ENCODE assay signal across 13 cellular contexts in the genomic region with DNA sequence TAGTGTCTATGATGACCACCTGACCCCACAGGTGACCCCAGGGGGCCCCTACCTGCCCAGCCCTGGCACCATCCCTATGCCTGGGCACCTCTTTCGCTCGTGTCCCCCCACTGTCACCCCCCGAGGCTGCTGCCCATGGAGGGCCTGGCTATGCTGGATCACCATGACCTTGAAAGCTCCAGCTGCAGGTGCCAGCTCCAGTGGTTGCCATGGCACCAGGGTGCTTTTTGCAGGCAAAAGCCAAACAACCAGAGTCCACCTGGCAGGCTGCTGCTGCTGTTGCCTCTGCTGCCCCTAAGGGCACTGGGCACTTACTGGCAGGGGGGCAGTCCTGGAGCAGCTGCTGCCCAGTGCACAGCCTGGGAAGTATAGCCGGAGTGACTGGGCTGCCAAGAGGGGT. TPM values are rescaled to one million over a fixed set of nuclear protein-coding genes. Genes with fewer than 3 reads are reported as not detected.
DNase-seq lines count a peak whose midpoint lies in the region; ATAC-seq and TF ChIP-seq lines count a peak whose summit lies in the region.
"Had no signal": no experiment of that assay in that cellular context is flagged by ENCODE, and none has a peak within 500 bp of the region (broad histone marks: within the 10 kb centered on the region; RNA-seq: fewer than 3 reads in every experiment).

No MANE protein-coding gene starts in this region.

- intact Hi-C loops in IMR-90 (cut with micrococcal nuclease): no loop called here

- H2BK15ac ChIP-seq in IMR-90 (ENCODE audit: low read depth, low read length): no peak overlapping the region

- H3K56ac ChIP-seq in IMR-90 (ENCODE audit: extremely low read depth, insufficient read depth, low read length): no peak overlapping the region

- peak overlapping the region; percentile 59; the same call in 1 of the 2 replicates for H2AK5ac ChIP-seq in IMR-90 (ENCODE audit: low read depth, low read length)

- H3K4ac ChIP-seq in IMR-90 (ENCODE audit: low read depth, low read length): peak overlapping the region; percentile 85

- H2BK5ac ChIP-seq in IMR-90 (ENCODE audit: low read depth, low read length, poor library complexity, severe bottlenecking): peak overlapping the region; percentile 54

- DNase-seq in AG04450 (ENCODE audit: low read depth, low spot score): no peak
- DNase-seq in IMR-90: no peak
- DNase-seq in RWPE2 (ENCODE audit: low spot score): no peak
- DNase-seq in AG20443 (ENCODE audit: low spot score): no peak
- DNase-seq in SW 1271 (lab: John Stamatoyannopoulos, UW): no peak
- DNase-seq: activated CD4-positive, alpha-beta T cell treated with anti-CD3 and anti-CD28 coated beads for 4 hours; KBM-7 had no signal

- H3K36me3 ChIP-seq in IMR-90 (ENCODE audit: control insufficient read depth, insufficient read depth, low read length) (peaks cover 9% of the 10 kb centered on the region), RWPE2 (ENCODE audit: low read depth) (0 out of 2 replicates have a peak, but pooled peaks cover 2% of the 10 kb centered on the region), liver (ENCODE audit: control insufficient read depth in 4 of 4, insufficient read depth in 3 of 4, low read depth in 1 of 4, low read length in 3 of 4) (peaks cover 4 to 23% (median 17%) of the 10 kb centered on the region in 4 donors)

- 0 out of 2 replicates have a peak overlapping the region, but pooled peaks have one; percentile 43 for H3K14ac ChIP-seq in IMR-90 (replicated peaks; ENCODE audit: low read depth, low read length)

- peaks cover 18% of the 10 kb centered on the region for H3K9me1 ChIP-seq in IMR-90 (ENCODE audit: insufficient read depth, low read length)

- H4K8ac ChIP-seq in IMR-90 (ENCODE audit: low read depth in 2 of 2, low read length in 2 of 2): peak overlapping the region; percentile 21 to 92; a peak in 3 of 4 replicates

- H3K79me1 ChIP-seq in IMR-90 (ENCODE audit: low read depth in 1 of 2, low read length in 2 of 2): no peaks in the 10 kb centered on the region

- H2AK9ac ChIP-seq in IMR-90 (replicated peaks; ENCODE audit: low read depth, low read length, poor library complexity): peak overlapping the region; percentile 86

- CTCF ChIA-PET in AG04450 (lab: Charles Lee): interaction anchor here (0.6 to 11.4 kb wide), 7 partner anchors 9 to 264 kb away, joined by 4 to 479 read pairs (median 10); a partner anchor contains a TSS
- CTCF ChIA-PET in IMR-90 (lab: Yijun Ruan, JAX): interaction anchor here (0.7 to 7.8 kb wide), 2 partner anchors 259 to 269 kb away, joined by 4 to 95 read pairs; no protein-coding TSS in a partner anchor

- H3K4me3 ChIP-seq in AG04450 (ENCODE audit: low read depth, low read length) (no peak overlapping the region), IMR-90 (ENCODE audit: insufficient read depth, low read depth, low read length) (no peak overlapping the region), RWPE2 (ENCODE audit: severe bottlenecking) (no peak overlapping the region), liver (ENCODE audit: low read depth in 1 of 3, low read length in 3 of 3) (peak overlapping the region in 1 of 3 donors; percentile 27)
- H3K4me3 ChIP-seq: heart left ventricle had no signal

- H3K9ac ChIP-seq in IMR-90 (ENCODE audit: low read depth, low read length) (no peak overlapping the region), liver (ENCODE audit: low read depth in 1 of 2, low read length in 2 of 2) (peak overlapping the region in 1 of 2 donors; percentile 66)

- H3K4me2 ChIP-seq in IMR-90 (ENCODE audit: low read depth, low read length): no peak overlapping the region

- TF ChIP-seq CTCF in AG04450 (IDR thresholded peaks at IDR 0.05; ENCODE audit: low read depth, low read length): no peak
- no peak for TF ChIP-seq CTCF in IMR-90 (conservative IDR thresholded peaks at IDR 0.05; ENCODE audit: low read depth, low read length)
- no peak for TF ChIP-seq CTCF in RWPE2 (IDR thresholded peaks at IDR 0.05; ENCODE audit: poor library complexity, severe bottlenecking)
- peak; percentile 20 for TF ChIP-seq CTCF in liver (IDR thresholded peaks at IDR 0.05; ENCODE audit: low read depth, low read length, missing input control)

- 92% methylated on average over 2 of the region's 4 CpGs; no CpG with 5 or more reads in 1 of the 2 experiments for WGBS in IMR-90 (ENCODE audit: extremely low coverage in 2 of 2, insufficient read length in 1 of 2), 2 experiments
- 35% methylated on average over 4 of the region's 4 CpGs for WGBS in liver

- in situ Hi-C loops in IMR-90 (cut with MboI; ENCODE audit: low sequenced_read_pairs): no loop called here

- H4K5ac ChIP-seq in IMR-90 (ENCODE audit: low read depth, low read length): no peak overlapping the region

- BruUV-seq in IMR-90 (replicated peaks; lab: Mats Ljungman, UMichigan): no TSS peak

- no peaks in the 10 kb centered on the region for H3K9me3 ChIP-seq in AG04450 (ENCODE audit: control insufficient read depth, insufficient read depth, low read length)
- H3K9me3 ChIP-seq in IMR-90 (ENCODE audit: control insufficient read depth, insufficient read depth, low read length): no peaks in the 10 kb centered on the region
- H3K9me3 ChIP-seq in RWPE2 (ENCODE audit: severe bottlenecking): no peaks in the 10 kb centered on the region
- no peaks in the 10 kb centered on the region for H3K9me3 ChIP-seq in liver (ENCODE audit: control insufficient read depth in 4 of 4, low read length in 3 of 4)
- H3K9me3 ChIP-seq: heart left ventricle had no signal

- TF ChIP-seq RAD21 in IMR-90 (IDR thresholded peaks at IDR 0.05; ENCODE audit: low read length) (no peak), liver (IDR thresholded peaks at IDR 0.05) (peak; percentile 35 to 70)

- H3K4me1 ChIP-seq in IMR-90 (ENCODE audit: control insufficient read depth, insufficient read depth, low read length) (peaks cover 19% of the 10 kb centered on the region), RWPE2 (ENCODE audit: insufficient read depth, poor library complexity, severe bottlenecking) (peaks cover 31% of the 10 kb centered on the region), liver (ENCODE audit: control insufficient read depth in 4 of 4, insufficient read depth in 4 of 4, low read length in 3 of 4) (peaks cover 14 to 80% (median 64%) of the 10 kb centered on the region in 4 donors)

- H3K27ac ChIP-seq in AG04450 (ENCODE audit: low read depth, low read length) (peak overlapping the region; percentile 80), IMR-90 (ENCODE audit: insufficient read depth, low read length) (no peak overlapping the region; the same call in 1 of the 2 replicates), RWPE2 (ENCODE audit: poor library complexity, severe bottlenecking) (peak overlapping the region; percentile 83), liver (ENCODE audit: low read depth in 1 of 2, low read length in 2 of 2) (peak overlapping the region; percentile 83 to 89)

- peak overlapping the region; percentile 86; the same call in 1 of the 2 replicates for H4K91ac ChIP-seq in IMR-90 (ENCODE audit: insufficient read depth, low read depth, low read length)

- no peak overlapping the region for H3K18ac ChIP-seq in IMR-90 (ENCODE audit: low read depth, low read length)

- POLR2A ChIA-PET in AG04450 (lab: Yijun Ruan, JAX) (interaction anchor here (0.6 to 1.2 kb wide), 2 partner anchors 57 to 259 kb away, joined by 3 to 4 read pairs; a partner anchor contains a TSS), IMR-90 (lab: Charles Lee; ENCODE audit: unreplicated experiment) (no interaction called here)

- ATAC-seq in IMR-90 (ENCODE audit: low read depth) (no peak), RWPE2 (ENCODE audit: low read depth) (no peak), HG03439 (IDR thresholded peaks at IDR 0.05; ENCODE audit: unreplicated experiment) (no peak), GM21723 (IDR thresholded peaks at IDR 0.05; ENCODE audit: unreplicated experiment) (no peak)

- dilution Hi-C loops in IMR-90 (cut with HindIII; ENCODE audit: low sequenced_read_pairs, unreplicated experiment): loop anchor here (25.0 kb wide), 1 partner anchor 268 kb away; a partner anchor contains a TSS

- TF ChIP-seq POLR2A in IMR-90 (IDR thresholded peaks at IDR 0.05; ENCODE audit: low read depth, low read length): no peak

- no peaks in the 10 kb centered on the region for H4K20me1 ChIP-seq in IMR-90 (ENCODE audit: insufficient read depth, low read length)

- H2BK20ac ChIP-seq in IMR-90 (ENCODE audit: low read depth, low read length): peak overlapping the region; percentile 96

- no peak overlapping the region for H3K23ac ChIP-seq in IMR-90 (ENCODE audit: low read depth, low read length)

- peak overlapping the region; percentile 89 for H2BK120ac ChIP-seq in IMR-90 (ENCODE audit: low read depth, low read length)

- H3K27me3 ChIP-seq in AG04450 (ENCODE audit: control insufficient read depth, insufficient read depth, low read length) (no peaks in the 10 kb centered on the region), IMR-90 (ENCODE audit: control insufficient read depth, insufficient read depth, low read length) (no peaks in the 10 kb centered on the region), RWPE2 (ENCODE audit: insufficient read depth, poor library complexity, severe bottlenecking) (no peaks in the 10 kb centered on the region), liver (ENCODE audit: control insufficient read depth in 4 of 4, insufficient read depth in 4 of 4, low read length in 3 of 4) (no peaks in the 10 kb centered on the region)
- H3K27me3 ChIP-seq: heart left ventricle had no signal

- no peak overlapping the region for H2AFZ ChIP-seq in IMR-90 (replicated peaks; ENCODE audit: low read length, poor library complexity)

RNA-seq across cellular contexts. Expression of a gene that starts 21.7 kb away (rescaled TPM):
- polyA plus RNA-seq in AG04450 (2011; rRNA removed): 25.1 and 25.6 TPM in 2 replicates
- polyA minus RNA-seq in AG04450 (2011; rRNA and poly(A)+ RNA removed): 25.6 and 33.5 TPM in 2 replicates
- total RNA-seq in IMR-90 (2012; rRNA removed): 24.7 and 26.0 TPM in 2 replicates
- polyA plus RNA-seq in IMR-90 (2012; rRNA removed): 17.8 and 18.9 TPM in 2 replicates
- polyA plus RNA-seq in IMR-90 (2012; cell fraction: cytosol; rRNA removed): 12.8 and 21.9 TPM in 2 replicates
- polyA plus RNA-seq in IMR-90 (2012; cell fraction: nucleus; rRNA removed; ENCODE audit: low replicate concordance): 9.1 and 9.2 TPM in 2 replicates
- total RNA-seq in liver: 100 to 1,000 TPM in 1 of 2 donors, 10 to 100 TPM in 1; 24.5 to 119 TPM
- polyA plus RNA-seq in liver: 10 to 100 TPM; 66.6 to 91.0 TPM
- total RNA-seq: T-helper 1 cell treated with Interleukin-12 subunit alpha and Interleukin-12 subunit beta and Interleukin-4 antibody, amounts not matched to agents 30 ng/mL and 1 ng/mL, for 36 hours had no signal

RNA-seq across cellular contexts. Expression of a gene that starts 36.0 kb away (rescaled TPM):
- 0.72 and 0.94 TPM in 2 replicates for polyA plus RNA-seq in AG04450 (2011; rRNA removed)
- polyA minus RNA-seq in AG04450 (2011; rRNA and poly(A)+ RNA removed): 0.23 TPM in 1 of 2 replicates, not detected in the other
- total RNA-seq in IMR-90 (2012; rRNA removed): 0.28 and 0.54 TPM in 2 replicates
- 1.1 and 1.2 TPM in 2 replicates for polyA plus RNA-seq in IMR-90 (2012; rRNA removed)
- 0.27 and 0.78 TPM in 2 replicates for polyA plus RNA-seq in IMR-90 (2012; cell fraction: cytosol; rRNA removed)
- 0.63 and 0.83 TPM in 2 replicates for polyA plus RNA-seq in IMR-90 (2012; cell fraction: nucleus; rRNA removed; ENCODE audit: low replicate concordance)
- under 1 TPM; 0.05 to 0.25 TPM for total RNA-seq in liver
- polyA plus RNA-seq in liver: under 1 TPM in 1 of 2 donors, not detected in 1; 0.15 TPM
- total RNA-seq: heart left ventricle; osteoblast; T-helper 1 cell treated with Interleukin-12 subunit alpha and Interleukin-12 subunit beta and Interleukin-4 antibody, amounts not matched to agents 30 ng/mL and 1 ng/mL, for 36 hours had no signal
- polyA plus RNA-seq: heart left ventricle had no signal

RNA-seq across cellular contexts. Expression of a gene that starts 57.3 kb away (rescaled TPM):
- polyA plus RNA-seq in AG04450 (2011; rRNA removed) (1.8 and 2.0 TPM in 2 replicates), IMR-90 (2012; rRNA removed) (3.5 TPM in 2 replicates), liver (1 to 10 TPM; 7.8 to 9.1 TPM)
- 2.7 and 5.2 TPM in 2 replicates for polyA minus RNA-seq in AG04450 (2011; rRNA and poly(A)+ RNA removed)
- total RNA-seq in IMR-90 (2012; rRNA removed) (0.54 and 0.56 TPM in 2 replicates), liver (10 to 100 TPM in 1 of 2 donors, 1 to 10 TPM in 1; 8.4 to 15.5 TPM)
- 3.2 and 3.5 TPM in 2 replicates for polyA plus RNA-seq in IMR-90 (2012; cell fraction: cytosol; rRNA removed)
- polyA plus RNA-seq in IMR-90 (2012; cell fraction: nucleus; rRNA removed; ENCODE audit: low replicate concordance): 9.6 and 15.9 TPM in 2 replicates
